2 cellular contexts compared by ENCODE assay signal in the genomic region with DNA sequence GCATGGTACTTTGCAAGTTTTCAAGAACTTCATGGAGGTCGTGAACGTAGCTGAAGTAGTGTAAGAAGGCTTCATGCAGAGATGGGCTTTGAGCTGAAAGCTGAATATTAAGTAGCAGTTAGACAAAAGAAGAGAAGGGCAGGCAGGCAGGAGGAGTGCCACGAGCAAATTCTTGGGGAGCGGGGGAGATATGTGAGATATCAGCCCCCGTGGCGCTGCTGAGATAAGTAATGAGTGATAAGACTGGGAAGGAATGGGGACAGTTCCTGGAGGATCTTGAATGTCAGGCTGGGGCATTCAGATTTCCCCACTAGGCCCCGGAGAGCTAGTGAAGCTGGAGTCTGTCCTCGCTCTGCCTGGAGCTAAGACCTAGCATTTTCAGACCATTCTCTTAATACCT.
TF ChIP-seq lines count a peak whose summit lies in the region.

No MANE protein-coding gene starts in this region.

TF ChIP-seq in A549, 52 proteins besides CTCF, POLR2A, EP300 and RAD21:
- TF ChIP-seq FOXS1 (CRISPR knock-in tag; IDR thresholded peaks at IDR 0.05) (no peak), TP53 (CRISPR knock-in tag; IDR thresholded peaks at IDR 0.05) (no peak), MAFK (IDR thresholded peaks at IDR 0.05; ENCODE audit: partially characterized antibody) (no peak), HOXA7 (CRISPR knock-in tag; IDR thresholded peaks at IDR 0.05) (no peak)
- TF ChIP-seq, protein P1, sequence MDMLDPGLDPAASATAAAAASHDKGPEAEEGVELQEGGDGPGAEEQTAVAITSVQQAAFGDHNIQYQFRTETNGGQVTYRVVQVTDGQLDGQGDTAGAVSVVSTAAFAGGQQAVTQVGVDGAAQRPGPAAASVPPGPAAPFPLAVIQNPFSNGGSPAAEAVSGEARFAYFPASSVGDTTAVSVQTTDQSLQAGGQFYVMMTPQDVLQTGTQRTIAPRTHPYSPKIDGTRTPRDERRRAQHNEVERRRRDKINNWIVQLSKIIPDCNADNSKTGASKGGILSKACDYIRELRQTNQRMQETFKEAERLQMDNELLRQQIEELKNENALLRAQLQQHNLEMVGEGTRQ (IDR thresholded peaks at IDR 0.05) = no peak
- TF ChIP-seq, protein P2, sequence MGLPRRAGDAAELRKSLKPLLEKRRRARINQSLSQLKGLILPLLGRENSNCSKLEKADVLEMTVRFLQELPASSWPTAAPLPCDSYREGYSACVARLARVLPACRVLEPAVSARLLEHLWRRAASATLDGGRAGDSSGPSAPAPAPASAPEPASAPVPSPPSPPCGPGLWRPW (IDR thresholded peaks at IDR 0.05) = no peak
TF ChIP-seq in A549: peak in this region for 0.

TF ChIP-seq in H1, 55 proteins besides CTCF, POLR2A, EP300 and RAD21:
- TF ChIP-seq JUN (IDR thresholded peaks at IDR 0.05; ENCODE audit: low read depth, low read length) (no peak), ASH2L (IDR thresholded peaks at IDR 0.05; ENCODE audit: low read length) (no peak), BCL11A (IDR thresholded peaks at IDR 0.05; ENCODE audit: low read depth in 2 of 2, low read length in 2 of 2) (no peak), CHD2 (IDR thresholded peaks at IDR 0.05; ENCODE audit: low read length) (no peak), GTF2F1 (IDR thresholded peaks at IDR 0.05; ENCODE audit: borderline replicate concordance, low read depth, low read length) (no peak), EZH2 (IDR thresholded peaks at IDR 0.05; ENCODE audit: low read depth, low read length, severe bottlenecking) (no peak), SP4 (IDR thresholded peaks at IDR 0.05; ENCODE audit: low read length) (no peak), TAF7 (optimal IDR thresholded peaks at IDR 0.05; ENCODE audit: borderline replicate concordance, low read depth, low read length) (no peak), CHD1 (IDR thresholded peaks at IDR 0.05; ENCODE audit: low read depth, low read length) (no peak)
- TF ChIP-seq, protein P3, sequence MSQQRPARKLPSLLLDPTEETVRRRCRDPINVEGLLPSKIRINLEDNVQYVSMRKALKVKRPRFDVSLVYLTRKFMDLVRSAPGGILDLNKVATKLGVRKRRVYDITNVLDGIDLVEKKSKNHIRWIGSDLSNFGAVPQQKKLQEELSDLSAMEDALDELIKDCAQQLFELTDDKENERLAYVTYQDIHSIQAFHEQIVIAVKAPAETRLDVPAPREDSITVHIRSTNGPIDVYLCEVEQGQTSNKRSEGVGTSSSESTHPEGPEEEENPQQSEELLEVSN (IDR thresholded peaks at IDR 0.05) = no peak
